11 cellular contexts compared by ENCODE assay signal in the genomic region with DNA sequence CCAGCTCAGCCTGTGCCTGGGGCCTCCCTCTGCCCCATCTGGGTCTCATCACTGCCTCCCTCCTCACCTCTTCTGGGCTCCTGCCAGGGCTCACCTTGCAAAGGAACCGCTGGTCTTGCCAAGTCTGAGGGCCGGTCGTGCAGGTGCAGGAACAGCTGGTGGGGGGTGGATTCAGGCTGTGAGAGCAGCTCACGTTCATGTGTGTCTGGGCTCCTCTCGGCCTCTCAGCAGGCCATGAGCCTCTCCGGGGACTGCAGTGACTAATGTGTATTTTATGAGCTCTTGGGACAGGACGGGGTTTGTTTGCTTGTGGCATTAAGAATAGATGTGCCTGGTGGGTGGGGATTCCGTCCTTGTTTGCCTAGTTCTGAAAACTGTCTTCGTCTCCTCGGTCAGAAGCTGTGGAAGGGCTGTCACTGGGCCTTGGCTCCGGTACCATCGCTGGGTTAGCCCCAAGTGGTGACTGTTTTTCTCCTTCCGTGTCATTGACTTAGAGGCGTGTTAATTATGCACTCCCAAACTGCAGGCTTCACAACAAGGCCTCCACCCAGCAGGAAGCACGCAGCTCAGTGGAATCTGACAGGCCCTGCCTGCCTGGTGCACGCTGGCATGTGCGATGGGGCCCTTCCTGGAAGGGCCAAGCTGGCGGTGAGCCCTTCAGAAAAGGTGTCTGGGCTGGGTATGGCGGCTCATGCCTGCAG.
DNase-seq lines count a peak whose midpoint lies in the region; ATAC-seq, FAIRE-seq and TF ChIP-seq lines count a peak whose summit lies in the region.
"Had no signal": no experiment of that assay in that cellular context is flagged by ENCODE, and none has a peak within 500 bp of the region (broad histone marks: within the 10 kb centered on the region; RNA-seq: fewer than 3 reads in every experiment).

No MANE protein-coding gene starts in this region.

- intact Hi-C loops in dorsolateral prefrontal cortex (cut with DNase I) (loop anchor here (5.0 kb wide), 3 partner anchors 91 to 291 kb away; no protein-coding TSS in a partner anchor), sciatic nerve (cut with DNase I) (loop anchor here (5.0 kb wide), 1 partner anchor 531 kb away; no protein-coding TSS in a partner anchor)

- peaks cover 0 to 2% of the 10 kb centered on the region in 2 donors for H3K4me1 ChIP-seq in small intestine (ENCODE audit: control insufficient read depth in 2 of 2, insufficient read depth in 1 of 2, low read depth in 1 of 2, low read length in 1 of 2)

- peak overlapping the region in 53 of 59 donors; percentile 10 to 86 (median 57) for H3K27ac ChIP-seq in dorsolateral prefrontal cortex
- peak overlapping the region in 1 of 2 donors; percentile 9 for H3K27ac ChIP-seq in small intestine (ENCODE audit: low read depth in 1 of 2, low read length in 1 of 2)

- no peak for TF ChIP-seq CTCF in dorsolateral prefrontal cortex (IDR thresholded peaks at IDR 0.05 in 54 of 56, conservative IDR thresholded peaks at IDR 0.05 in 2 of 56; ENCODE audit: low read depth in 1 of 56, partially characterized antibody in 56 of 56)

- FAIRE-seq in small intestine (lab: Jason Lieb, UNC) = no peak

- peak; percentile 58 for DNase-seq in H4 (ENCODE audit: low spot score)
- peak; percentile 96 for DNase-seq in NCI-H345 (lab: John Stamatoyannopoulos, UW)
- peak in 2 of 10 donors; percentile 32 to 45 for DNase-seq in dorsolateral prefrontal cortex
- peak; percentile 56 for DNase-seq in small intestine
- no peak for DNase-seq in sciatic nerve (ENCODE audit: low spot score)
- DNase-seq in ecto neural progenitor cell (ENCODE audit: low spot score) = no peak
- no peak for DNase-seq in activated T-cell treated with anti-CD3 and anti-CD28 coated beads for 4 hours
- DNase-seq: activated naive CD4-positive, alpha-beta T cell treated with anti-CD3 and anti-CD28 coated beads for 36 hours; kidney glomerular epithelial cell; MV-4-11 had no signal

- ATAC-seq in sciatic nerve = no peak
- no peak for ATAC-seq in GM19452 (IDR thresholded peaks at IDR 0.05; ENCODE audit: unreplicated experiment)

- no peaks in the 10 kb centered on the region for H3K9me3 ChIP-seq in small intestine (ENCODE audit: control insufficient read depth, low read depth)

- H3K27me3 ChIP-seq in dorsolateral prefrontal cortex = no peaks in the 10 kb centered on the region
- H3K27me3 ChIP-seq in small intestine (ENCODE audit: control insufficient read depth in 2 of 2, insufficient read depth in 2 of 2, low read length in 2 of 2) = no peaks in the 10 kb centered on the region

- no peak overlapping the region for H3K4me3 ChIP-seq in dorsolateral prefrontal cortex
- no peak overlapping the region for H3K4me3 ChIP-seq in small intestine (ENCODE audit: low read depth in 1 of 2, low read length in 2 of 2)

- WGBS in small intestine, 3 donors = 20 to 61% (median 44%) methylated on average over 19 of the region's 19 CpGs

- peaks cover 2 to 3% of the 10 kb centered on the region in 2 donors for H3K36me3 ChIP-seq in small intestine (ENCODE audit: control insufficient read depth in 2 of 2, insufficient read depth in 2 of 2, low read length in 2 of 2)

Comparison
In these comparisons a context has a peak if more than half of its experiments do, and no peak if none do; other contexts are left out.
1. DNase-seq: peak in H4 (single experiment), NCI-H345 (single experiment) and small intestine (single experiment); none in sciatic nerve (single experiment), ecto neural progenitor cell (single experiment) and activated T-cell treated with anti-CD3 and anti-CD28 coated beads for 4 hours (single experiment).